ENCODE assay signal across 8 cellular contexts in the genomic region with DNA sequence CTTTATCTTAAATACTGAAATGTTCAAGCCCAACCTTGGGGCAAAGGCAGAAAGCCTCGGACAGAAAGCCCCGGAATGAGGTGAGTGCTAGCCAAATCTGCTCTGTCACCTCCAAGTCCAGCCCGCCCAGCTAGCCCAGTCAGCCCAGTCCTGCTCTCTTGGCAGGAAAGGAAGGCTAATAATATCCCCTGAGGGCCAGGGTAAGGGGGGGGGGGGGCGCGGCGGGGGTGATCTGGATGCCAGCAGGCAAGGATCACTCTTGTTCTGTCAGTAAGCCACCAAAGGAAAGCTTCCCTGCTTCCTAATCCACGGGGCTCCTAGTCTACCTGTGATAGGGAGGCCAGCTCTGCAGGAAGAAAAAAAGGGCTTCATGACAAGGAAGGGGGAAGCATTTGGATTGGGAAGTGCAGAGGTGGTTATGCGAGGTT. TPM values are rescaled to one million over a fixed set of nuclear protein-coding genes. Genes with fewer than 3 reads are reported as not detected.
DNase-seq lines count a peak whose midpoint lies in the region; ATAC-seq and TF ChIP-seq lines count a peak whose summit lies in the region.

No MANE protein-coding gene starts in this region.

- H2AFZ ChIP-seq in neural progenitor cell (replicated peaks): no peak overlapping the region

- H3K4me2 ChIP-seq in neural progenitor cell: peak overlapping the region; percentile 92

- H3K27ac ChIP-seq in neural progenitor cell: no peak overlapping the region

- H3K9ac ChIP-seq in neural progenitor cell: no peak overlapping the region

- intact Hi-C loops in activated CD4-positive, alpha-beta T cell treated with anti-CD3 and anti-CD28 coated beads for 36 hours (cut with DNase I, micrococcal nuclease): loop anchor here in 1 of 2 experiments (5.0 to 10.0 kb wide), 4 partner anchors 118 to 790 kb away; a partner anchor contains a TSS

- DNase-seq in activated CD4-positive, alpha-beta T cell treated with anti-CD3 and anti-CD28 coated beads for 36 hours: no peak
- no peak for DNase-seq in activated CD4-positive, alpha-beta T cell treated with anti-CD3 and anti-CD28 coated beads, Interleukin-2, amount 50 U/mL, for 1 hour
- DNase-seq in SW480 (ENCODE audit: low spot score) (peak; percentile 59), fibroblast of mammary gland (ENCODE audit: low read depth) (peak; percentile 47), neural progenitor cell (ENCODE audit: low spot score) (peak; percentile 21), GM20000 (ENCODE audit: low spot score) (no peak)

- H3K9me3 ChIP-seq in neural progenitor cell (ENCODE audit: low read depth): no peaks in the 10 kb centered on the region

- TF ChIP-seq CTCF in fibroblast of mammary gland (conservative IDR thresholded peaks at IDR 0.05; ENCODE audit: control insufficient read depth, insufficient read depth, low read depth, low read length) (no peak), neural progenitor cell (IDR thresholded peaks at IDR 0.05) (no peak), GM20000 (IDR thresholded peaks at IDR 0.05; ENCODE audit: extremely low read depth, missing control alignments) (no peak)

- H3K4me1 ChIP-seq in neural progenitor cell: no peaks in the 10 kb centered on the region

- H4K20me1 ChIP-seq in neural progenitor cell (ENCODE audit: low read depth): peaks cover 5% of the 10 kb centered on the region

- no peaks in the 10 kb centered on the region for H3K9me3 Mint-ChIP-seq in activated CD4-positive, alpha-beta T cell treated with anti-CD3 and anti-CD28 coated beads for 36 hours (ENCODE audit: low read depth)
- no peaks in the 10 kb centered on the region for H3K9me3 Mint-ChIP-seq in neural progenitor cell

- H3F3A ChIP-seq in neural progenitor cell (ENCODE audit: low read depth): peaks cover 20% of the 10 kb centered on the region

- no peaks in the 10 kb centered on the region for H3K79me2 ChIP-seq in neural progenitor cell (ENCODE audit: low read depth)

- H3K27me3 Mint-ChIP-seq in activated CD4-positive, alpha-beta T cell treated with anti-CD3 and anti-CD28 coated beads for 36 hours: no peaks in the 10 kb centered on the region
- peaks cover 6% of the 10 kb centered on the region for H3K27me3 Mint-ChIP-seq in neural progenitor cell (ENCODE audit: insufficient read depth, low read depth)

- POLR2A ChIA-PET in activated CD4-positive, alpha-beta T cell treated with anti-CD3 and anti-CD28 coated beads for 36 hours (lab: Charles Lee): no interaction called here

- H3K27ac Mint-ChIP-seq in activated CD4-positive, alpha-beta T cell treated with anti-CD3 and anti-CD28 coated beads for 36 hours: no peak overlapping the region
- H3K27ac Mint-ChIP-seq in neural progenitor cell: no peak overlapping the region

- no peaks in the 10 kb centered on the region for H3K36me3 ChIP-seq in neural progenitor cell

- H3K27me3 ChIP-seq in neural progenitor cell: peaks cover 14% of the 10 kb centered on the region

- peaks cover 20% of the 10 kb centered on the region for H3K4me1 Mint-ChIP-seq in activated CD4-positive, alpha-beta T cell treated with anti-CD3 and anti-CD28 coated beads for 36 hours
- peaks cover 20% of the 10 kb centered on the region for H3K4me1 Mint-ChIP-seq in neural progenitor cell

- no peak for ATAC-seq in activated CD4-positive, alpha-beta T cell treated with anti-CD3 and anti-CD28 coated beads for 36 hours
- ATAC-seq in HG02981 (IDR thresholded peaks at IDR 0.05; ENCODE audit: unreplicated experiment) (no peak), HG03521 (IDR thresholded peaks at IDR 0.05; ENCODE audit: unreplicated experiment) (no peak)

- H3K4me3 Mint-ChIP-seq in activated CD4-positive, alpha-beta T cell treated with anti-CD3 and anti-CD28 coated beads for 36 hours: peak overlapping the region; percentile 81
- peak overlapping the region; percentile 94 for H3K4me3 Mint-ChIP-seq in neural progenitor cell

- peak overlapping the region; percentile 73 for H3K4me3 ChIP-seq in fibroblast of mammary gland (ENCODE audit: control insufficient read depth, low read depth, low read length)
- peak overlapping the region; percentile 81 for H3K4me3 ChIP-seq in neural progenitor cell

- CTCF ChIA-PET in activated CD4-positive, alpha-beta T cell treated with anti-CD3 and anti-CD28 coated beads for 36 hours (lab: Charles Lee): interaction anchor here (0.7 to 2.7 kb wide), 8 partner anchors 10 to 280 kb away, joined by 3 to 14 read pairs (median 4); a partner anchor contains a TSS

- no peaks in the 10 kb centered on the region for H3K36me3 Mint-ChIP-seq in activated CD4-positive, alpha-beta T cell treated with anti-CD3 and anti-CD28 coated beads for 36 hours (ENCODE audit: low read depth)
- H3K36me3 Mint-ChIP-seq in neural progenitor cell: no peaks in the 10 kb centered on the region

RNA-seq across cellular contexts. Expression of a gene that starts 1.1 kb away (rescaled TPM):
- 10 to 100 TPM; 24.8 to 27.5 TPM for total RNA-seq in activated CD4-positive, alpha-beta T cell treated with anti-CD3 and anti-CD28 coated beads for 36 hours
- 23.8 and 25.3 TPM in 2 replicates for total RNA-seq in neural progenitor cell (ENCODE audit: low replicate concordance)

RNA-seq across cellular contexts. Expression of a gene that starts 28.8 kb away (rescaled TPM):
- total RNA-seq in activated CD4-positive, alpha-beta T cell treated with anti-CD3 and anti-CD28 coated beads for 36 hours: 10 to 100 TPM; 20.4 to 20.7 TPM
- 34.4 and 48.2 TPM in 2 replicates for total RNA-seq in neural progenitor cell (ENCODE audit: low replicate concordance)

Comparison
In these comparisons a context has a peak if more than half of its experiments do, and no peak if none do; other contexts are left out.
1. DNase-seq: peak in SW480 (single experiment), fibroblast of mammary gland (single experiment) and neural progenitor cell (single experiment); none in activated CD4-positive, alpha-beta T cell treated with anti-CD3 and anti-CD28 coated beads for 36 hours (single experiment), activated CD4-positive, alpha-beta T cell treated with anti-CD3 and anti-CD28 coated beads, Interleukin-2, amount 50 U/mL, for 1 hour (single experiment) and GM20000 (single experiment).